In the genomic region with DNA sequence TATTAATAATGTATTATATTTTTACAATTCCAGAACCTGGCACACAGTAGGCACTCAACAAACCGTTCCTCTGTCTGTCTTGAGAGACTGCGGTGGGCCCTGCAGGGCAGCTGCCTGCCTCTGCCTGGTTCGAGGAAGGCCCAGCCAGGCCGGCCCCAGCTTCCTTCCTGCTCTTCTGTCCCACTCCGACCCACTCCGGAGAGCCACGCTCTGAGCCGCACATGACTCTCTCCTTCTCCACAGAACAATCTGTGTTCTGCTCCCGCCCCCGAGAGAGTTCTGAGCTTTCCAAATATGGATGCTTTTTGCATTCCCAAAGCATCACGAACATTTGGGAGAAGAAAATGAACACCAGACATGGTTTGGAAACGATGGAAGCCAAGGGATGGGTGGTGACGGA, we compare ENCODE assay signal across 1 cellular context.
TF ChIP-seq lines count a peak whose summit lies in the region.

No MANE protein-coding gene starts in this region.

TF ChIP-seq in K562, 482 proteins besides CTCF, POLR2A, EP300 and RAD21:
- TF ChIP-seq HMG20B (CRISPR knock-in tag; IDR thresholded peaks at IDR 0.05) = no peak
- TF ChIP-seq ZFP1 (CRISPR knock-in tag; IDR thresholded peaks at IDR 0.05) = no peak
- TF ChIP-seq MAFF (IDR thresholded peaks at IDR 0.05; ENCODE audit: low read length) = no peak
- TF ChIP-seq THAP12 (CRISPR knock-in tag; IDR thresholded peaks at IDR 0.05) = no peak
- no peak for TF ChIP-seq ZKSCAN3 (CRISPR knock-in tag; IDR thresholded peaks at IDR 0.05)
- no peak for TF ChIP-seq ZNF274 (IDR thresholded peaks at IDR 0.05; ENCODE audit: borderline replicate concordance, low read depth, low read length)
- peak; percentile 57; the same call in 1 of the 2 replicates for TF ChIP-seq ZKSCAN1 (IDR thresholded peaks at IDR 0.05; ENCODE audit: low read depth, low read length)
